20 cellular contexts compared by ENCODE assay signal in the genomic region with DNA sequence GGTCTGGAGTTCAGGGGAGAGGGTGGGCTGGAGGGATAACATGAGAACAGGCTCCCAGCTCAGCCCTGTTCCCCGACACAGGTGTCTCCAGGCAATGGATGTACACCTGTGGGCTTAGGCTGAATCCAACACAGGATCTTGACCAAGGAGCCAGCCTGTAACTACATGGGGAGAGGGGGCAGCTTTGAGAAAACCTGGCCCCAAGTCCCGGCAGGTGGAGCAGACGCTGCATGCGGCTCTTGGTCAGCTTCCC.
"Had no signal": no experiment of that assay in that cellular context is flagged by ENCODE, and none has a peak within 500 bp of the region (broad histone marks: within the 10 kb centered on the region; RNA-seq: fewer than 3 reads in every experiment).

No MANE protein-coding gene starts in this region.

- H3K27me3 Mint-ChIP-seq: activated CD4-positive, alpha-beta memory T cell treated with anti-CD3 and anti-CD28 coated beads for 36 hours; activated CD4-positive, alpha-beta T cell treated with anti-CD3 and anti-CD28 coated beads for 36 hours had no signal

- H3K36me3 Mint-ChIP-seq: activated CD4-positive, alpha-beta memory T cell treated with anti-CD3 and anti-CD28 coated beads for 36 hours; naive B cell had no signal

- H3K9me3 ChIP-seq: left lung, mucosa of descending colon, neutrophil, tibial nerve, uterus had no signal

- H3K27ac ChIP-seq: brain microvascular endothelial cell, dorsolateral prefrontal cortex, foreskin keratinocyte, left lung, neutrophil, uterus had no signal

- H3K4me1 ChIP-seq: foreskin keratinocyte had no signal

- H3K9me3 Mint-ChIP-seq: activated CD4-positive, alpha-beta memory T cell treated with anti-CD3 and anti-CD28 coated beads for 36 hours; activated T-helper 1 cell treated with anti-CD3 and anti-CD28 coated beads, Interleukin-12 subunit alpha, Interleukin-12 subunit beta, Interleukin-2, Interleukin-4 antibody, amounts not matched to agents 30 ng/mL and 10 ng/mL and 1 ng/mL, durations not matched to agents 14 hours and 24 hours and 36 hours; naive B cell had no signal

- DNase-seq: activated CD4-positive, alpha-beta memory T cell treated with anti-CD3 and anti-CD28 coated beads for 36 hours; activated CD4-positive, alpha-beta T cell treated with anti-CD3 and anti-CD28 coated beads for 36 hours; activated T-cell treated with anti-CD3 and anti-CD28 coated beads for 4 hours; brain microvascular endothelial cell; central memory CD4-positive, alpha-beta T cell; dorsolateral prefrontal cortex; foreskin keratinocyte; glutamatergic neuron; hypothalamus; islet precursor cell; mammary epithelial cell; naive B cell; stimulated activated naive CD8-positive, alpha-beta T cell treated with anti-CD3 and anti-CD28 coated beads, Interleukin-15, Interleukin-2, amounts not matched to agents 100 U/mL and 50 U/mL, for 24 hours; SW 1271; uterus had no signal

- H3K27ac Mint-ChIP-seq: activated CD4-positive, alpha-beta memory T cell treated with anti-CD3 and anti-CD28 coated beads for 36 hours; activated CD4-positive, alpha-beta T cell treated with anti-CD3 and anti-CD28 coated beads for 36 hours; activated T-helper 1 cell treated with anti-CD3 and anti-CD28 coated beads, Interleukin-12 subunit alpha, Interleukin-12 subunit beta, Interleukin-2, Interleukin-4 antibody, amounts not matched to agents 30 ng/mL and 10 ng/mL and 1 ng/mL, durations not matched to agents 14 hours and 24 hours and 36 hours had no signal

- H3K27me3 ChIP-seq: brain microvascular endothelial cell, dorsolateral prefrontal cortex, foreskin keratinocyte, tibial nerve, uterus had no signal

- H3K4me3 ChIP-seq: dorsolateral prefrontal cortex, left lung, mucosa of descending colon, tibial nerve, uterus had no signal

- H3K36me3 ChIP-seq: brain microvascular endothelial cell, left lung, neutrophil, tibial nerve, uterus had no signal

- H3K4me3 Mint-ChIP-seq: activated CD4-positive, alpha-beta memory T cell treated with anti-CD3 and anti-CD28 coated beads for 36 hours; activated CD4-positive, alpha-beta T cell treated with anti-CD3 and anti-CD28 coated beads for 36 hours; activated T-helper 1 cell treated with anti-CD3 and anti-CD28 coated beads, Interleukin-12 subunit alpha, Interleukin-12 subunit beta, Interleukin-2, Interleukin-4 antibody, amounts not matched to agents 30 ng/mL and 10 ng/mL and 1 ng/mL, durations not matched to agents 14 hours and 24 hours and 36 hours had no signal

- ATAC-seq: activated CD4-positive, alpha-beta T cell treated with anti-CD3 and anti-CD28 coated beads for 36 hours; foreskin keratinocyte; left lung; mucosa of descending colon; stimulated activated naive CD8-positive, alpha-beta T cell treated with anti-CD3 and anti-CD28 coated beads, Interleukin-15, Interleukin-2, amounts not matched to agents 100 U/mL and 50 U/mL, for 24 hours had no signal
